In genomic region chr9:116344416-116344815, GRCh38 we compare ENCODE assay signal across 17 cellular contexts.
DNase-seq lines count a peak whose midpoint lies in the region; ATAC-seq and TF ChIP-seq lines count a peak whose summit lies in the region.
"Had no signal": no experiment of that assay in that cellular context is flagged by ENCODE, and none has a peak within 500 bp of the region (broad histone marks: within the 10 kb centered on the region; RNA-seq: fewer than 3 reads in every experiment).

No MANE protein-coding gene starts in this region.

- no peak overlapping the region for H3K4me2 ChIP-seq in neuronal stem cell (ENCODE audit: insufficient read depth, low read length, poor library complexity, severe bottlenecking)
- H3K4me2 ChIP-seq: A549 had no signal

- no peaks in the 10 kb centered on the region for H3K79me1 ChIP-seq in neuronal stem cell (ENCODE audit: low read depth, low read length)

- no peak overlapping the region for H2BK15ac ChIP-seq in neuronal stem cell (ENCODE audit: low read length)

- H2AK5ac ChIP-seq in neuronal stem cell (ENCODE audit: low read depth, low read length): no peak overlapping the region

- H3K27me3 ChIP-seq in right atrium auricular region (no peaks in the 10 kb centered on the region), left ventricle myocardium inferior (ENCODE audit: low read depth) (no peaks in the 10 kb centered on the region), neuronal stem cell (ENCODE audit: control insufficient read depth in 3 of 3, insufficient read depth in 3 of 3, low read depth in 1 of 3, low read length in 3 of 3) (no peaks in the 10 kb centered on the region)
- H3K27me3 ChIP-seq: BLaER1 treated with 17β-estradiol and CSF1 and Interleukin-3, amounts not matched to agents 10 nM and 100 nM had no signal

- H3K36me3 ChIP-seq in right atrium auricular region (no peaks in the 10 kb centered on the region), left ventricle myocardium inferior (no peaks in the 10 kb centered on the region), neuronal stem cell (replicated peaks in 1 of 2; ENCODE audit: control insufficient read depth in 2 of 2, insufficient read depth in 2 of 2, low read length in 2 of 2) (peaks cover 0 to 65% of the 10 kb centered on the region in 2 donors)
- H3K36me3 ChIP-seq: BLaER1 treated with 17β-estradiol and CSF1 and Interleukin-3, amounts not matched to agents 10 nM and 100 nM had no signal

- no peak overlapping the region for H4K91ac ChIP-seq in neuronal stem cell (ENCODE audit: low read depth, low read length, poor library complexity)

- no peak overlapping the region for H3K23ac ChIP-seq in neuronal stem cell (ENCODE audit: low read depth, low read length, poor library complexity)

- no CpG with 5 or more reads among the region's 10 CpGs for WGBS in neuronal stem cell (ENCODE audit: extremely low coverage in 2 of 2, insufficient read length in 2 of 2, insufficient replicate concordance in 1 of 2), 2 donors

- no peak for TF ChIP-seq CTCF in right atrium auricular region (IDR thresholded peaks at IDR 0.05)
- TF ChIP-seq CTCF in left ventricle myocardium inferior (IDR thresholded peaks at IDR 0.05; ENCODE audit: borderline replicate concordance): no peak

- H3K9me3 ChIP-seq in right atrium auricular region (no peaks in the 10 kb centered on the region), left ventricle myocardium inferior (replicated peaks) (no peaks in the 10 kb centered on the region), neuronal stem cell (replicated peaks in 1 of 2; ENCODE audit: control insufficient read depth in 2 of 2, insufficient read depth in 1 of 2, low read depth in 1 of 2, low read length in 2 of 2) (no peaks in the 10 kb centered on the region)
- H3K9me3 ChIP-seq: A549; BLaER1 treated with 17β-estradiol and CSF1 and Interleukin-3, amounts not matched to agents 10 nM and 100 nM; Caco-2 had no signal

- no peak overlapping the region for H2BK120ac ChIP-seq in neuronal stem cell (ENCODE audit: low read depth, low read length)

- H3K27ac ChIP-seq in right atrium auricular region (no peak overlapping the region), left ventricle myocardium inferior (replicated peaks) (no peak overlapping the region), neuronal stem cell (replicated peaks; ENCODE audit: low read length) (no peak overlapping the region)
- H3K27ac ChIP-seq: 22Rv1; A549; BLaER1 treated with 17β-estradiol and CSF1 and Interleukin-3, amounts not matched to agents 10 nM and 100 nM; C4-2B had no signal

- ATAC-seq in Right ventricle myocardium superior (ENCODE audit: poor library complexity): peak; percentile 36
- peak; percentile 24 for ATAC-seq in left ventricle myocardium superior
- no peak for ATAC-seq in HG02885 (IDR thresholded peaks at IDR 0.05; ENCODE audit: poor library complexity, unreplicated experiment)
- ATAC-seq: CD8-positive, alpha-beta T cell had no signal

- H3K4me1 ChIP-seq in right atrium auricular region (no peaks in the 10 kb centered on the region), left ventricle myocardium inferior (peaks cover 10% of the 10 kb centered on the region), neuronal stem cell (ENCODE audit: control insufficient read depth in 2 of 2, insufficient read depth in 1 of 2, low read depth in 1 of 2, low read length in 2 of 2) (peaks cover 0 to 9% of the 10 kb centered on the region in 2 donors)

- no peak overlapping the region for H2BK5ac ChIP-seq in neuronal stem cell (ENCODE audit: low read length)

- H2BK12ac ChIP-seq in neuronal stem cell (ENCODE audit: low read length): peak overlapping the region; percentile 48

- no peak overlapping the region for H3K9ac ChIP-seq in neuronal stem cell (ENCODE audit: low read depth, low read length, poor library complexity)
- H3K9ac ChIP-seq: BLaER1 treated with 17β-estradiol and CSF1 and Interleukin-3, amounts not matched to agents 10 nM and 100 nM had no signal

- H4K8ac ChIP-seq in neuronal stem cell (ENCODE audit: low read depth, low read length): no peak overlapping the region

- no peak overlapping the region for H3K4me3 ChIP-seq in right atrium auricular region
- H3K4me3 ChIP-seq in left ventricle myocardium inferior: no peak overlapping the region
- no peak overlapping the region for H3K4me3 ChIP-seq in neuronal stem cell (ENCODE audit: low read length in 2 of 2)
- H3K4me3 ChIP-seq: A549; BLaER1 treated with 17β-estradiol and CSF1 and Interleukin-3, amounts not matched to agents 10 nM and 100 nM had no signal

- intact Hi-C loops in Right ventricle myocardium superior (cut with DNase I) (no loop called here), left ventricle myocardium superior (cut with micrococcal nuclease) (no loop called here), left ventricle myocardium inferior (cut with micrococcal nuclease) (no loop called here)

- no peak overlapping the region for H3K14ac ChIP-seq in neuronal stem cell (ENCODE audit: low read length)

- DNase-seq in Right ventricle myocardium superior (no peak), right atrium auricular region (ENCODE audit: low spot score) (no peak), left ventricle myocardium superior (no peak), left ventricle myocardium inferior (no peak), neuronal stem cell (ENCODE audit: low spot score) (no peak)
- DNase-seq: AML-193; Caco-2; Calu3; CD4-positive, alpha-beta T cell; CD8-positive, alpha-beta T cell; DMS79 treated with DMSO at 0.1 percent for 48 hours; GF-D8 had no signal

- H3K4ac ChIP-seq in neuronal stem cell (ENCODE audit: low read length): no peak overlapping the region

- H2AFZ ChIP-seq in neuronal stem cell (ENCODE audit: low read length): no peak overlapping the region

- H3K18ac ChIP-seq in neuronal stem cell (ENCODE audit: low read length): no peak overlapping the region
